In genomic region chr20:44745122-44745521, GRCh38 we compare ENCODE assay signal across 13 cellular contexts. TPM values are rescaled to one million over a fixed set of nuclear protein-coding genes. Genes with fewer than 3 reads are reported as not detected.
DNase-seq lines count a peak whose midpoint lies in the region; ATAC-seq and TF ChIP-seq lines count a peak whose summit lies in the region.
"Had no signal": no experiment of that assay in that cellular context is flagged by ENCODE, and none has a peak within 500 bp of the region (broad histone marks: within the 10 kb centered on the region; RNA-seq: fewer than 3 reads in every experiment).

No MANE protein-coding gene starts in this region.

- H3K36me3 Mint-ChIP-seq in activated naive CD4-positive, alpha-beta T cell treated with anti-CD3 and anti-CD28 coated beads, Interleukin-2, amount 10 ng/mL, durations not matched to agents 7 days and 5 days: no peaks in the 10 kb centered on the region
- peaks cover 2% of the 10 kb centered on the region for H3K36me3 Mint-ChIP-seq in activated naive CD8-positive, alpha-beta T cell treated with anti-CD3 and anti-CD28 coated beads for 36 hours
- no peaks in the 10 kb centered on the region for H3K36me3 Mint-ChIP-seq in mesothelial cell of epicardium

- H3K4me1 Mint-ChIP-seq in activated naive CD4-positive, alpha-beta T cell treated with anti-CD3 and anti-CD28 coated beads, Interleukin-2, amount 10 ng/mL, durations not matched to agents 7 days and 5 days: peaks cover 9% of the 10 kb centered on the region
- peaks cover 12% of the 10 kb centered on the region for H3K4me1 Mint-ChIP-seq in activated naive CD8-positive, alpha-beta T cell treated with anti-CD3 and anti-CD28 coated beads for 36 hours
- peaks cover 4% of the 10 kb centered on the region for H3K4me1 Mint-ChIP-seq in mesothelial cell of epicardium

- ATAC-seq in HG03439 (IDR thresholded peaks at IDR 0.05; ENCODE audit: unreplicated experiment): no peak
- ATAC-seq: HCT116 had no signal

- H3K9me3 Mint-ChIP-seq in activated naive CD4-positive, alpha-beta T cell treated with anti-CD3 and anti-CD28 coated beads, Interleukin-2, amount 10 ng/mL, durations not matched to agents 7 days and 5 days: no peaks in the 10 kb centered on the region
- no peaks in the 10 kb centered on the region for H3K9me3 Mint-ChIP-seq in activated naive CD8-positive, alpha-beta T cell treated with anti-CD3 and anti-CD28 coated beads for 36 hours
- no peaks in the 10 kb centered on the region for H3K9me3 Mint-ChIP-seq in mesothelial cell of epicardium

- DNase-seq in activated naive CD4-positive, alpha-beta T cell treated with anti-CD3 and anti-CD28 coated beads, Interleukin-2, amount 10 ng/mL, durations not matched to agents 7 days and 5 days: no peak
- DNase-seq in activated naive CD4-positive, alpha-beta T cell (lab: John Stamatoyannopoulos, UW): no peak
- DNase-seq in activated naive CD8-positive, alpha-beta T cell treated with anti-CD3 and anti-CD28 coated beads for 36 hours: no peak
- DNase-seq in mesothelial cell of epicardium (ENCODE audit: low spot score in 2 of 2, unreplicated experiment in 2 of 2) (no peak), RWPE1 (ENCODE audit: low spot score) (no peak), foreskin melanocyte (no peak)
- DNase-seq: NCI-H1417 treated with DMSO at 0.1 percent for 48 hours, NCI-H82 had no signal

- no peak overlapping the region for H3K27ac Mint-ChIP-seq in activated naive CD4-positive, alpha-beta T cell treated with anti-CD3 and anti-CD28 coated beads, Interleukin-2, amount 10 ng/mL, durations not matched to agents 7 days and 5 days
- H3K27ac Mint-ChIP-seq in activated naive CD8-positive, alpha-beta T cell treated with anti-CD3 and anti-CD28 coated beads for 36 hours: peak overlapping the region; percentile 30
- no peak overlapping the region for H3K27ac Mint-ChIP-seq in mesothelial cell of epicardium

- peak overlapping the region; percentile 36 for H3K4me3 Mint-ChIP-seq in activated naive CD4-positive, alpha-beta T cell treated with anti-CD3 and anti-CD28 coated beads, Interleukin-2, amount 10 ng/mL, durations not matched to agents 7 days and 5 days
- H3K4me3 Mint-ChIP-seq in activated naive CD8-positive, alpha-beta T cell treated with anti-CD3 and anti-CD28 coated beads for 36 hours: peak overlapping the region; percentile 9
- H3K4me3 Mint-ChIP-seq in mesothelial cell of epicardium: peak overlapping the region; percentile 40

- CTCF ChIA-PET in activated naive CD4-positive, alpha-beta T cell treated with anti-CD3 and anti-CD28 coated beads, Interleukin-2, amount 10 ng/mL, durations not matched to agents 7 days and 5 days (lab: Charles Lee): no interaction called here
- CTCF ChIA-PET in RWPE1 (lab: Yijun Ruan, JAX): interaction anchor here (1.0 to 7.1 kb wide), 2 partner anchors 61 to 183 kb away, joined by 3 to 39 read pairs; no protein-coding TSS in a partner anchor

- no peak overlapping the region for H3K27ac ChIP-seq in urinary bladder (ENCODE audit: low read depth)
- H3K27ac ChIP-seq in RWPE1: no peak overlapping the region
- H3K27ac ChIP-seq: upper lobe of right lung had no signal

- H3K36me3 ChIP-seq in urinary bladder (ENCODE audit: insufficient read depth): no peaks in the 10 kb centered on the region
- H3K36me3 ChIP-seq: upper lobe of right lung had no signal

- 39% methylated on average over 4 of the region's 4 CpGs for WGBS in urinary bladder

- H3K4me3 ChIP-seq in urinary bladder (ENCODE audit: low read depth, low read length): peak overlapping the region; percentile 42

- no peak for TF ChIP-seq CTCF in mesothelial cell of epicardium (IDR thresholded peaks at IDR 0.05; ENCODE audit: unreplicated experiment)
- no peak for TF ChIP-seq CTCF in RWPE1 (conservative IDR thresholded peaks at IDR 0.05; ENCODE audit: low read depth)

- peaks cover 68% of the 10 kb centered on the region for H3K27me3 Mint-ChIP-seq in activated naive CD4-positive, alpha-beta T cell treated with anti-CD3 and anti-CD28 coated beads, Interleukin-2, amount 10 ng/mL, durations not matched to agents 7 days and 5 days
- peaks cover 33% of the 10 kb centered on the region for H3K27me3 Mint-ChIP-seq in activated naive CD8-positive, alpha-beta T cell treated with anti-CD3 and anti-CD28 coated beads for 36 hours
- H3K27me3 Mint-ChIP-seq in mesothelial cell of epicardium (ENCODE audit: low read depth): peaks cover 60% of the 10 kb centered on the region

- no peaks in the 10 kb centered on the region for H3K4me1 ChIP-seq in urinary bladder (ENCODE audit: insufficient read depth)

- POLR2A ChIA-PET in RWPE1 (lab: Yijun Ruan, JAX; ENCODE audit: low non-redundant PET): no interaction called here

RNA-seq across cellular contexts. Expression of gene KCNK15, which starts 0.5 kb away (rescaled TPM):
- under 1 TPM; 0.31 to 0.48 TPM for total RNA-seq in activated naive CD8-positive, alpha-beta T cell treated with anti-CD3 and anti-CD28 coated beads for 36 hours
- 0.16 to 0.27 TPM (median 0.20 TPM) in 3 replicates for total RNA-seq in mesothelial cell of epicardium
- total RNA-seq in urinary bladder: 0.21 TPM
- polyA plus RNA-seq in urinary bladder: 0.67 TPM

RNA-seq across cellular contexts. Expression of gene CCN5, which starts 30.0 kb away (rescaled TPM):
- not detected for total RNA-seq in activated naive CD8-positive, alpha-beta T cell treated with anti-CD3 and anti-CD28 coated beads for 36 hours
- total RNA-seq in mesothelial cell of epicardium (not detected in 3 replicates), urinary bladder (not detected)
- polyA plus RNA-seq in urinary bladder: 20.8 TPM
- total RNA-seq: cerebellum had no signal
